10 cellular contexts compared by ENCODE assay signal in the genomic region with DNA sequence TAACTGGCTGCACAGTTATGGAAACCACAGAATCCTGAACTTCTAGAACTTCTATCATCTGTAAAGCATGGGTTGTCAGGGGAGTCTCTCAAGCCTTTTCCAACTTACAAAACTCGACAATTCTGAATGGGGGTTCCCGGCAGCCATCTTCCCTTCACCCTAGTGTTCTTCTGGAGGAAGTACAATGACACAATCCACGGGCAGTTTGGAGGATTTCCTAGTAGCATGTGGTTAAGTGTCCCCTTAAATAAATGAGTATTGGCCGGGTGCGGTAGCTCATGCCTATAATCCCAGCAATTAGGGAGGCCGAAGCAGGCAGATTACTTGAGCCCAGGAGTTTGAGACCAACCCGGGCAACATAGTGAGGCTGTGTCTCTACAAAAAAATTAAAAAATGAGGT. TPM values are rescaled to one million over a fixed set of nuclear protein-coding genes. Genes with fewer than 3 reads are reported as not detected.
DNase-seq lines count a peak whose midpoint lies in the region; ATAC-seq and TF ChIP-seq lines count a peak whose summit lies in the region.
"Had no signal": no experiment of that assay in that cellular context is flagged by ENCODE, and none has a peak within 500 bp of the region (broad histone marks: within the 10 kb centered on the region; RNA-seq: fewer than 3 reads in every experiment).

No MANE protein-coding gene starts in this region.

- peak overlapping the region; percentile 82 to 96 (median 82) for H3K27ac Mint-ChIP-seq in CD4-positive, CD25-positive, alpha-beta regulatory T cell
- H3K27ac Mint-ChIP-seq in activated B cell treated with CpG ODN at 0.5 μM for 24 hours: peak overlapping the region; percentile 93

- H3K4me3 Mint-ChIP-seq in CD4-positive, CD25-positive, alpha-beta regulatory T cell: peak overlapping the region; percentile 92 to 100 (median 100)
- H3K4me3 Mint-ChIP-seq in activated B cell treated with CpG ODN at 0.5 μM for 24 hours: peak overlapping the region; percentile 92

- H3K4me1 Mint-ChIP-seq in CD4-positive, CD25-positive, alpha-beta regulatory T cell: peaks cover 22 to 70% (median 43%) of the 10 kb centered on the region in 4 donors
- H3K4me1 Mint-ChIP-seq in activated B cell treated with CpG ODN at 0.5 μM for 24 hours: peaks cover 45% of the 10 kb centered on the region

- H3K4me1 ChIP-seq in CD4-positive, CD25-positive, alpha-beta regulatory T cell (ENCODE audit: control insufficient read depth, insufficient read depth, low read length, poor library complexity, severe bottlenecking): peaks cover 43% of the 10 kb centered on the region
- peaks cover 0 to 23% of the 10 kb centered on the region in 2 donors for H3K4me1 ChIP-seq in right atrium auricular region

- CTCF ChIA-PET in activated B cell treated with CpG ODN at 0.5 μM for 24 hours (lab: Charles Lee): interaction anchor here (0.7 to 1.6 kb wide), 4 partner anchors 25 to 147 kb away, joined by 3 to 5 read pairs (median 4); no protein-coding TSS in a partner anchor

- H3K4me3 ChIP-seq in CD4-positive, CD25-positive, alpha-beta regulatory T cell (ENCODE audit: low read depth, low read length): peak overlapping the region; percentile 94
- no peak overlapping the region for H3K4me3 ChIP-seq in right atrium auricular region

- H3K27me3 ChIP-seq in CD4-positive, CD25-positive, alpha-beta regulatory T cell (ENCODE audit: control insufficient read depth, insufficient read depth, low read length): no peaks in the 10 kb centered on the region
- H3K27me3 ChIP-seq in right atrium auricular region: no peaks in the 10 kb centered on the region

- peak in 1 of 3 donors; percentile 37 for DNase-seq in CD4-positive, CD25-positive, alpha-beta regulatory T cell
- DNase-seq in activated B cell treated with CpG ODN at 0.5 μM for 24 hours (no peak), mesenteric fat pad (ENCODE audit: low spot score) (peak; percentile 68), NCI-H1694 treated with DMSO at 0.1 percent for 48 hours (lab: John Stamatoyannopoulos, UW) (no peak), right atrium auricular region (ENCODE audit: low spot score) (no peak)
- no peak for DNase-seq in activated CD4-positive, CD25-positive, alpha-beta regulatory T cell (lab: John Stamatoyannopoulos, UW)
- DNase-seq: posterior cingulate gyrus, SK-N-SH had no signal

- H3K9me3 Mint-ChIP-seq in CD4-positive, CD25-positive, alpha-beta regulatory T cell: no peaks in the 10 kb centered on the region
- no peaks in the 10 kb centered on the region for H3K9me3 Mint-ChIP-seq in activated B cell treated with CpG ODN at 0.5 μM for 24 hours

- no peak for TF ChIP-seq CTCF in activated B cell treated with CpG ODN at 0.5 μM for 24 hours (IDR thresholded peaks at IDR 0.05)
- no peak for TF ChIP-seq CTCF in right atrium auricular region (IDR thresholded peaks at IDR 0.05)

- H3K36me3 ChIP-seq in CD4-positive, CD25-positive, alpha-beta regulatory T cell (ENCODE audit: control insufficient read depth, insufficient read depth, low read length): no peaks in the 10 kb centered on the region
- H3K36me3 ChIP-seq in right atrium auricular region: no peaks in the 10 kb centered on the region

- peak overlapping the region; percentile 97 for H3K27ac ChIP-seq in CD4-positive, CD25-positive, alpha-beta regulatory T cell (ENCODE audit: insufficient read depth, low read length, poor library complexity, severe bottlenecking)
- H3K27ac ChIP-seq in right atrium auricular region: no peak overlapping the region

- peaks cover 8% of the 10 kb centered on the region for H3K36me3 Mint-ChIP-seq in CD4-positive, CD25-positive, alpha-beta regulatory T cell
- peaks cover 3% of the 10 kb centered on the region for H3K36me3 Mint-ChIP-seq in activated B cell treated with CpG ODN at 0.5 μM for 24 hours (ENCODE audit: low read depth)

- POLR2A ChIA-PET in activated B cell treated with CpG ODN at 0.5 μM for 24 hours (lab: Charles Lee): interaction anchor here (0.6 to 6.8 kb wide), 13 partner anchors 24 to 474 kb away, joined by 4 to 84 read pairs (median 11); a partner anchor contains a TSS

- no peaks in the 10 kb centered on the region for H3K9me3 ChIP-seq in CD4-positive, CD25-positive, alpha-beta regulatory T cell (ENCODE audit: control insufficient read depth in 2 of 2, low read length in 2 of 2)
- no peaks in the 10 kb centered on the region for H3K9me3 ChIP-seq in right atrium auricular region
- H3K9me3 ChIP-seq: SK-N-SH had no signal

- peaks cover 4% of the 10 kb centered on the region for H3K27me3 Mint-ChIP-seq in CD4-positive, CD25-positive, alpha-beta regulatory T cell
- no peaks in the 10 kb centered on the region for H3K27me3 Mint-ChIP-seq in activated B cell treated with CpG ODN at 0.5 μM for 24 hours

- intact Hi-C loops in activated B cell treated with CpG ODN at 0.5 μM for 24 hours (cut with micrococcal nuclease): loop anchor here (1.0 kb wide), 3 partner anchors 26 to 84 kb away; no protein-coding TSS in a partner anchor

- no peak for ATAC-seq in CD4-positive, CD25-positive, alpha-beta regulatory T cell (ENCODE audit: low read depth in 2 of 2)
- ATAC-seq in GM19452 (IDR thresholded peaks at IDR 0.05; ENCODE audit: unreplicated experiment) (peak; percentile 17), activated B cell treated with CpG ODN at 0.5 μM for 24 hours (ENCODE audit: low read depth) (no peak), HG03025 (IDR thresholded peaks at IDR 0.05; ENCODE audit: low FRiP score, unreplicated experiment) (no peak)

RNA-seq across cellular contexts. Expression of a gene that starts 2.1 kb away (rescaled TPM):
- 11.5 TPM for total RNA-seq in CD4-positive, CD25-positive, alpha-beta regulatory T cell
- 1 to 10 TPM; 1.9 to 5.1 (median 3.0) TPM for polyA plus RNA-seq in CD4-positive, CD25-positive, alpha-beta regulatory T cell
- total RNA-seq in activated B cell treated with CpG ODN at 0.5 μM for 24 hours (10.2 and 11.0 TPM in 2 replicates), mesenteric fat pad (8.4 TPM), right atrium auricular region (under 1 TPM; 0.22 to 0.43 TPM)
- polyA plus RNA-seq: SK-N-SH had no signal

RNA-seq across cellular contexts. Expression of a gene that starts 2.5 kb away (rescaled TPM):
- total RNA-seq in CD4-positive, CD25-positive, alpha-beta regulatory T cell: 21.8 TPM
- polyA plus RNA-seq in CD4-positive, CD25-positive, alpha-beta regulatory T cell: 10 to 100 TPM; 10.3 to 13.7 (median 12.5) TPM
- 15.5 and 19.6 TPM in 2 replicates for total RNA-seq in activated B cell treated with CpG ODN at 0.5 μM for 24 hours
- total RNA-seq in mesenteric fat pad: 4.3 TPM
- 1 to 10 TPM; 3.1 to 3.6 TPM for total RNA-seq in right atrium auricular region

RNA-seq across cellular contexts. Expression of a gene that starts 41.0 kb away (rescaled TPM):
- 58.6 TPM for total RNA-seq in CD4-positive, CD25-positive, alpha-beta regulatory T cell
- polyA plus RNA-seq in CD4-positive, CD25-positive, alpha-beta regulatory T cell: 100 to 1,000 TPM; 102 to 116 (median 114) TPM
- total RNA-seq in activated B cell treated with CpG ODN at 0.5 μM for 24 hours (42.1 and 55.4 TPM in 2 replicates), mesenteric fat pad (49.7 TPM), right atrium auricular region (10 to 100 TPM; 57.3 to 62.8 TPM)
